ENCODE assay signal across 9 cellular contexts in the genomic region with DNA sequence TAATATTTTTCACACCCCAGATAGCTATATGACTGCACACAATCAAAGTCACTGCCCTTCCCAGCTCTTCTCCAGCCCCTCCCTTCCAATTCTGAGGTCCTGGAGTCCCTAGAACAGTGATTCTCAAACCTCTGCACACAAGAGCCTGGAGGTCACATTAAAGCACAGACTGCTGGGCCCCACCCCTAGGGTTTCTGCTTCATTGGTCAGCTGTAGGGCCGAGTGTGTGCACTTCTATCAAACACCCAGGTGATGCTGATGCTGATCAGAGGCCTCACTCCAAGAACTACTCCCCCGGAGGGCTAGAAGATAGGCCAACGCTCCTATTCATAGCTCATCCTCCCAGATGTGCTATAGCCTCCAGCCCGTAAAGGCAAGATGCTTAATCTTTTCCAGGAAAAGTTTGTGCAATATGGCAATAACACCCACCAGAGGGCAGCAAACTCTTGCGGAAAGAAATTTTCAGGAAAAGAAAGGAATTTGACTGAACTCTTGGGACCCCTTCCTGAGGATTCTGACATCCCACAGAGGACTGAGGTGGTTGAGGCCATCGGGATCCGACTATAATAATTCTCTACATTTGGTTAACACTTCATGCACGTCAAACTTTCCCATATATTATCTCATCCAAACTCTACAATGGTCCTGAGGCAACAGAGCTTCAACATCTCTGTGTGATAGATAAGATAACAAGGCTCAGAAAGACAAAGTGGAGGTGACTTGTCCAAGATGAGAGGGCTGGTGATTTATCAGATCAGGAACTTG.
DNase-seq lines count a peak whose midpoint lies in the region; ATAC-seq and TF ChIP-seq lines count a peak whose summit lies in the region.
"Had no signal": no experiment of that assay in that cellular context is flagged by ENCODE, and none has a peak within 500 bp of the region (broad histone marks: within the 10 kb centered on the region; RNA-seq: fewer than 3 reads in every experiment).

No MANE protein-coding gene starts in this region.

- no peaks in the 10 kb centered on the region for H3K4me1 ChIP-seq in GM23338 (ENCODE audit: insufficient read depth)
- no peaks in the 10 kb centered on the region for H3K4me1 ChIP-seq in NT2/D1 (ENCODE audit: insufficient read depth, insufficient read length)
- H3K4me1 ChIP-seq in lower lobe of right lung: no peaks in the 10 kb centered on the region

- H3K9me3 Mint-ChIP-seq in GM23338: no peaks in the 10 kb centered on the region
- H3K9me3 Mint-ChIP-seq: memory B cell had no signal

- DNase-seq in GM23338 (ENCODE audit: low spot score) (peak; percentile 93), NT2/D1 (ENCODE audit: low read depth, low spot score) (peak; percentile 62), dedifferentiated amniotic fluid mesenchymal stem cell (ENCODE audit: extremely low spot score) (peak; percentile 69), lower lobe of right lung (no peak)

- H2AFZ ChIP-seq in GM23338: no peak overlapping the region

- TF ChIP-seq CTCF in C4-2B (conservative IDR thresholded peaks at IDR 0.05) (peak; percentile 66), GM23338 (conservative IDR thresholded peaks at IDR 0.05; ENCODE audit: low read depth in 2 of 2) (peak; percentile 82 to 92), lower lobe of right lung (IDR thresholded peaks at IDR 0.05) (peak; percentile 76)

- no peaks in the 10 kb centered on the region for H4K20me1 ChIP-seq in GM23338 (replicated peaks; ENCODE audit: insufficient read depth)

- H3K27ac ChIP-seq in C4-2B (no peak overlapping the region), GM23338 (ENCODE audit: low read depth) (no peak overlapping the region), lower lobe of right lung (no peak overlapping the region)

- no peak overlapping the region for H3K4me3 ChIP-seq in GM23338
- H3K4me3 ChIP-seq in NT2/D1 (ENCODE audit: insufficient read length, low read depth): no peak overlapping the region
- no peak overlapping the region for H3K4me3 ChIP-seq in lower lobe of right lung

- no peak overlapping the region for H3K4me3 Mint-ChIP-seq in GM23338
- H3K4me3 Mint-ChIP-seq: memory B cell had no signal

- no peaks in the 10 kb centered on the region for H3K36me3 Mint-ChIP-seq in GM23338 (ENCODE audit: low read depth)
- H3K36me3 Mint-ChIP-seq: memory B cell had no signal

- H3K27me3 ChIP-seq in GM23338 (ENCODE audit: insufficient read depth) (no peaks in the 10 kb centered on the region), NT2/D1 (ENCODE audit: insufficient read depth, insufficient read length) (peaks cover 6% of the 10 kb centered on the region), lower lobe of right lung (ENCODE audit: low read depth) (no peaks in the 10 kb centered on the region)

- no peak overlapping the region for H3K27ac Mint-ChIP-seq in GM23338
- H3K27ac Mint-ChIP-seq: memory B cell had no signal

- H3K79me2 ChIP-seq in GM23338 (replicated peaks; ENCODE audit: insufficient read depth): no peaks in the 10 kb centered on the region

- no peaks in the 10 kb centered on the region for H3F3A ChIP-seq in GM23338 (replicated peaks; ENCODE audit: low read depth)

- no peaks in the 10 kb centered on the region for H3K9me2 ChIP-seq in GM23338 (ENCODE audit: insufficient read depth)

- H3K9me3 ChIP-seq in NT2/D1 (ENCODE audit: insufficient read depth, low read length): no peaks in the 10 kb centered on the region
- no peaks in the 10 kb centered on the region for H3K9me3 ChIP-seq in lower lobe of right lung

- H3K36me3 ChIP-seq in GM23338 (ENCODE audit: insufficient read depth): no peaks in the 10 kb centered on the region
- no peaks in the 10 kb centered on the region for H3K36me3 ChIP-seq in NT2/D1 (ENCODE audit: insufficient read depth, insufficient read length, low read length)
- H3K36me3 ChIP-seq in lower lobe of right lung: no peaks in the 10 kb centered on the region

- H3K4me1 Mint-ChIP-seq in GM23338: no peaks in the 10 kb centered on the region
- H3K4me1 Mint-ChIP-seq: memory B cell had no signal

- H3K4me2 ChIP-seq in GM23338: no peak overlapping the region

- peak; percentile 80 for ATAC-seq in GM23338
- peak in 1 of 2 donors; percentile 51 for ATAC-seq in lower lobe of right lung
- no peak for ATAC-seq in HG02973 (IDR thresholded peaks at IDR 0.05; ENCODE audit: unreplicated experiment)
- ATAC-seq in GM21717 (IDR thresholded peaks at IDR 0.05; ENCODE audit: unreplicated experiment): no peak
- ATAC-seq in HG03280 (IDR thresholded peaks at IDR 0.05; ENCODE audit: unreplicated experiment): no peak

- peaks cover 2% of the 10 kb centered on the region for H3K27me3 Mint-ChIP-seq in GM23338 (ENCODE audit: insufficient read depth, low read depth, poor library complexity)

- intact Hi-C loops in lower lobe of right lung (cut with DNase I): loop anchor here (10.0 kb wide), 1 partner anchor 231 kb away; no protein-coding TSS in a partner anchor

- no peak overlapping the region for H3K9ac ChIP-seq in NT2/D1 (ENCODE audit: insufficient read length, low read depth)

TF ChIP-seq in GM23338, 12 proteins besides CTCF, POLR2A, EP300 and RAD21 (continues in another document):
- TF ChIP-seq ZNF331 (CRISPR knock-in tag; IDR thresholded peaks at IDR 0.05; ENCODE audit: low read depth) (no peak), STAT1 (IDR thresholded peaks at IDR 0.05; ENCODE audit: unreplicated experiment) (no peak), NANOG (IDR thresholded peaks at IDR 0.05; ENCODE audit: borderline replicate concordance) (no peak), POLR2AphosphoS5 (IDR thresholded peaks at IDR 0.05; ENCODE audit: low read depth) (no peak), ZNF114 (CRISPR knock-in tag; IDR thresholded peaks at IDR 0.05) (no peak), EZH2phosphoT487 (IDR thresholded peaks at IDR 0.05; ENCODE audit: unreplicated experiment) (no peak), EZH2 (IDR thresholded peaks at IDR 0.05; ENCODE audit: low read depth, unreplicated experiment) (no peak), REST (IDR thresholded peaks at IDR 0.05; ENCODE audit: unreplicated experiment) (no peak)
- TF ChIP-seq, protein P1, sequence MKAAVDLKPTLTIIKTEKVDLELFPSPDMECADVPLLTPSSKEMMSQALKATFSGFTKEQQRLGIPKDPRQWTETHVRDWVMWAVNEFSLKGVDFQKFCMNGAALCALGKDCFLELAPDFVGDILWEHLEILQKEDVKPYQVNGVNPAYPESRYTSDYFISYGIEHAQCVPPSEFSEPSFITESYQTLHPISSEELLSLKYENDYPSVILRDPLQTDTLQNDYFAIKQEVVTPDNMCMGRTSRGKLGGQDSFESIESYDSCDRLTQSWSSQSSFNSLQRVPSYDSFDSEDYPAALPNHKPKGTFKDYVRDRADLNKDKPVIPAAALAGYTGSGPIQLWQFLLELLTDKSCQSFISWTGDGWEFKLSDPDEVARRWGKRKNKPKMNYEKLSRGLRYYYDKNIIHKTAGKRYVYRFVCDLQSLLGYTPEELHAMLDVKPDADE (IDR thresholded peaks at IDR 0.05): no peak
